Comparison of ENCODE assay signal across 8 cellular contexts in genomic region chr19:3034194-3034844, GRCh38. TPM values are rescaled to one million over a fixed set of nuclear protein-coding genes. Genes with fewer than 3 reads are reported as not detected.
DNase-seq lines count a peak whose midpoint lies in the region; ATAC-seq, FAIRE-seq and TF ChIP-seq lines count a peak whose summit lies in the region.

No MANE protein-coding gene starts in this region.

- ATAC-seq in heart right ventricle, result no peak

- H3K9me3 ChIP-seq in heart right ventricle (no peaks in the 10 kb centered on the region), breast epithelium (no peaks in the 10 kb centered on the region), mucosa of rectum (ENCODE audit: control insufficient read depth in 2 of 2, low read length in 2 of 2) (no peaks in the 10 kb centered on the region)

- peaks cover 0 to 16% (median 0%) of the 10 kb centered on the region in 7 donors for H3K27me3 ChIP-seq in heart right ventricle
- H3K27me3 ChIP-seq in breast epithelium, result no peaks in the 10 kb centered on the region
- H3K27me3 ChIP-seq in mucosa of rectum (ENCODE audit: control insufficient read depth in 2 of 2, insufficient read depth in 2 of 2, low read length in 2 of 2), result no peaks in the 10 kb centered on the region

- peak overlapping the region; percentile 86 to 91 for H3K9ac ChIP-seq in mucosa of rectum (ENCODE audit: low read depth in 1 of 2, low read length in 2 of 2)

- peak overlapping the region in 9 of 10 donors; percentile 47 to 66 (median 62) for H3K4me3 ChIP-seq in heart right ventricle
- H3K4me3 ChIP-seq in breast epithelium, result peak overlapping the region; percentile 48 to 76 (median 64)
- peak overlapping the region; percentile 75 to 87 for H3K4me3 ChIP-seq in mucosa of rectum (ENCODE audit: low read length in 2 of 2)

- H3K36me3 ChIP-seq in heart right ventricle (no peaks in the 10 kb centered on the region), breast epithelium (no peaks in the 10 kb centered on the region), mucosa of rectum (ENCODE audit: control insufficient read depth in 2 of 2, insufficient read depth in 2 of 2, low read length in 2 of 2) (no peaks in the 10 kb centered on the region)

- FAIRE-seq in D721Med (lab: Jason Lieb, UNC), result no peak

- no peak for TF ChIP-seq POLR2A in breast epithelium (IDR thresholded peaks at IDR 0.05)

- DNase-seq in heart right ventricle (no peak), cardiac septum (ENCODE audit: low spot score) (no peak), breast epithelium (ENCODE audit: low spot score in 2 of 2) (no peak), GM03348 (ENCODE audit: low spot score) (no peak), NK-92 (lab: John Stamatoyannopoulos, UW; ENCODE audit: unreplicated experiment) (no peak), SKM-1 (lab: John Stamatoyannopoulos, UW; ENCODE audit: unreplicated experiment) (no peak), D721Med (ENCODE audit: insufficient read length, low spot score) (no peak)

- intact Hi-C loops in heart right ventricle (cut with DNase I), result loop anchor here in 5 of 10 donors (2.0 to 10.0 kb wide), 5 partner anchors 47 to 60 kb away; partner anchors contain the start of gene TLE6 (in 2 of the 5)
- intact Hi-C loops in cardiac septum (cut with DNase I), result loop anchor here (2.0 kb wide), 1 partner anchor 60 kb away; the partner anchor contains the start of gene GNA11
- intact Hi-C loops in breast epithelium (cut with DNase I; ENCODE audit: low total_unique reads), result no loop called here

- peaks cover 14 to 34% (median 26%) of the 10 kb centered on the region in 9 donors for H3K4me1 ChIP-seq in heart right ventricle
- peaks cover 4 to 13% of the 10 kb centered on the region in 2 donors for H3K4me1 ChIP-seq in breast epithelium
- peaks cover 14 to 23% of the 10 kb centered on the region in 2 donors for H3K4me1 ChIP-seq in mucosa of rectum (ENCODE audit: control insufficient read depth in 2 of 2, insufficient read depth in 2 of 2, low read length in 2 of 2)

- H3K27ac ChIP-seq in heart right ventricle (peak overlapping the region in 9 of 10 donors; percentile 83 to 97 (median 92)), breast epithelium (peak overlapping the region; percentile 91 to 94), mucosa of rectum (ENCODE audit: low read depth in 2 of 2, low read length in 2 of 2) (peak overlapping the region; percentile 81 to 95)

- no peak for TF ChIP-seq CTCF in heart right ventricle (IDR thresholded peaks at IDR 0.05)
- TF ChIP-seq CTCF in breast epithelium (IDR thresholded peaks at IDR 0.05), result no peak
- no peak for TF ChIP-seq CTCF in D721Med (IDR thresholded peaks at IDR 0.05; ENCODE audit: insufficient read depth, missing control alignments)

- 34 to 35% methylated on average over 6 of the region's 6 CpGs for WGBS in heart right ventricle, 2 donors

RNA-seq across cellular contexts. Expression of gene TLE2, which starts 5.2 kb away (rescaled TPM):
- total RNA-seq in heart right ventricle (10 to 100 TPM; 28.2 to 64.5 (median 39.9) TPM), cardiac septum (48.0 TPM), breast epithelium (10 to 100 TPM; 25.3 to 65.6 (median 35.1) TPM)
- polyA plus RNA-seq in heart right ventricle, result 10 to 100 TPM; 35.9 to 54.6 TPM

RNA-seq across cellular contexts. Expression of gene TLE5, which starts 28.0 kb away (rescaled TPM):
- total RNA-seq in heart right ventricle (100 to 1,000 TPM; 653 to 857 (median 758) TPM), cardiac septum (804 TPM), breast epithelium (100 to 1,000 TPM; 329 to 407 (median 397) TPM)
- 1,000 to 10,000 TPM in 1 of 2 donors, 100 to 1,000 TPM in 1; 679 to 1,254 TPM for polyA plus RNA-seq in heart right ventricle

RNA-seq across cellular contexts. Expression of gene TLE6, which starts 57.0 kb away (rescaled TPM):
- 1 to 10 TPM in 2 of 10 donors, under 1 TPM in 5, not detected in 3; 0.34 to 2.8 (median 0.45) TPM for total RNA-seq in heart right ventricle
- 1 to 10 TPM; 1.2 to 3.5 TPM for polyA plus RNA-seq in heart right ventricle
- 1.0 TPM for total RNA-seq in cardiac septum
- 1 to 10 TPM; 1.6 to 4.3 (median 3.2) TPM for total RNA-seq in breast epithelium

RNA-seq across cellular contexts. Expression of gene GNA11, which starts 59.8 kb away (rescaled TPM):
- total RNA-seq in heart right ventricle (10 to 100 TPM; 57.4 to 83.2 (median 68.8) TPM), cardiac septum (60.9 TPM), breast epithelium (10 to 100 TPM; 40.5 to 52.0 (median 42.3) TPM)
- 10 to 100 TPM; 28.2 to 40.7 TPM for polyA plus RNA-seq in heart right ventricle
